ENCODE assay signal across 1 cellular context in genomic region chr13:27449936-27450828, GRCh38.
TF ChIP-seq lines count a peak whose summit lies in the region.

TSS of gene MTIF3 (minus strand) at chr13:27450564. CDS start at chr13:27440448, 10,116 bp downstream.

TF ChIP-seq in HEK293, 187 proteins besides CTCF, POLR2A, EP300 and RAD21 (continued from another document):
- TF ChIP-seq, protein P1, sequence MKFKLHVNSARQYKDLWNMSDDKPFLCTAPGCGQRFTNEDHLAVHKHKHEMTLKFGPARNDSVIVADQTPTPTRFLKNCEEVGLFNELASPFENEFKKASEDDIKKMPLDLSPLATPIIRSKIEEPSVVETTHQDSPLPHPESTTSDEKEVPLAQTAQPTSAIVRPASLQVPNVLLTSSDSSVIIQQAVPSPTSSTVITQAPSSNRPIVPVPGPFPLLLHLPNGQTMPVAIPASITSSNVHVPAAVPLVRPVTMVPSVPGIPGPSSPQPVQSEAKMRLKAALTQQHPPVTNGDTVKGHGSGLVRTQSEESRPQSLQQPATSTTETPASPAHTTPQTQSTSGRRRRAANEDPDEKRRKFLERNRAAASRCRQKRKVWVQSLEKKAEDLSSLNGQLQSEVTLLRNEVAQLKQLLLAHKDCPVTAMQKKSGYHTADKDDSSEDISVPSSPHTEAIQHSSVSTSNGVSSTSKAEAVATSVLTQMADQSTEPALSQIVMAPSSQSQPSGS (tag by site-specific recombination; IDR thresholded peaks at IDR 0.05; ENCODE audit: low read depth), result no peak
